In the genomic region with DNA sequence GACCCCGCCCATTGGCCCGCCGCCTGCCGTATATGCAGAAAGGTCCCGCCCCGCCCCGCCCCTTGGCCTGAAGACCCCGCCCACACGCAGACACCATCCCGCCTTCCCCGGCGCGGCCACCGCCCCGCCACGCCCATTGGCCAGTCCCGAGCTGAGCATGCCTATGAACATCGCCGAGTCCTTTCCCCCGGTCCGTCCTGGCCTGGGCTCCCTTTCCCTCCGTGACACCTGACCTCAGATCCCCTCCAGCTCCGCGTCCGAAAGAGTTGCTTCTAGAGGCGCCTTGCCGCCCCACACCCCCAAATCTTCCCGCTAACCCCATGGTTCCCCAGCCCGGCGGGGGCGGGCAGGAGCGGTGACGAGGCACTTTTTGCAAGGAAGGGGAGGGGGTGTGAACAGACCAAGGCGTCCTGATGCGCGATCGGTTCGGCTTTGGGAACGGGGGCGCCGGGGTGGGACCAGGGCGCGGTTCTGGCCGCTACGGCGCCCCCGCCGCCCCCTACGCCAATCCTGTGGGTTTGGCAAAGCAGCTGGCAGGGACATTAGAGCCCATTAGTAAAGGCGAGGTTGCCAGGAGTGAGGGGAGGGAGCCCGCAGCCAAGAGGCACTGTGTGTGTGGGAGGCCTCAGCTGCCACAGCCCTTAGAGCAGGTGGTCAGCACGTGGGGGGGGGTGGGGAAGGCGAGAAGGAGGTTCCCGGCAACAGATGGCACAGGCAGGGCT, we compare ENCODE assay signal across 8 cellular contexts. TPM values are rescaled to one million over a fixed set of nuclear protein-coding genes. Genes with fewer than 3 reads are reported as not detected.
A peak's percentile ranks its signal among the peaks of the same experiment; 100 is the strongest.
DNase-seq lines count a peak whose midpoint lies in the region; ATAC-seq and TF ChIP-seq lines count a peak whose summit lies in the region.

No MANE protein-coding gene starts in this region.

- H3K4me2 ChIP-seq in hepatocyte: peak overlapping the region; percentile 99

- intact Hi-C loops in aorta (cut with DNase I): loop anchor here in 1 of 2 donors (1.0 to 2.0 kb wide), 2 partner anchors 25 to 60 kb away; partner anchors contain the start of genes ACTMAP, COQ8B and SNRPA

- H2AFZ ChIP-seq in hepatocyte: peak overlapping the region; percentile 83

- H3K9me2 ChIP-seq in hepatocyte (replicated peaks; ENCODE audit: insufficient read depth): no peaks in the 10 kb centered on the region

- H3K4me1 ChIP-seq in hepatocyte (ENCODE audit: insufficient read depth): peaks cover 5% of the 10 kb centered on the region
- H3K4me1 ChIP-seq in aorta (ENCODE audit: control insufficient read depth in 1 of 2, insufficient read depth in 2 of 2, low read length in 2 of 2): no peaks in the 10 kb centered on the region

- peak overlapping the region; percentile 94 for H3K27ac ChIP-seq in hepatocyte
- H3K27ac ChIP-seq in aorta (ENCODE audit: low read depth in 1 of 2, low read length in 2 of 2): peak overlapping the region in 1 of 2 donors; percentile 56

- WGBS in hepatocyte (ENCODE audit: low lambda C conversion rate, missing lambda C conversion rate): 10% methylated on average over 16 of the region's 54 CpGs
- 0 to 1% methylated on average over 45 to 54 of the region's 54 CpGs for WGBS in aorta, 2 donors

- H3K9me3 ChIP-seq in hepatocyte (ENCODE audit: low read depth) (no peaks in the 10 kb centered on the region), aorta (ENCODE audit: control insufficient read depth, low read length) (no peaks in the 10 kb centered on the region)

- no peaks in the 10 kb centered on the region for H3K27me3 ChIP-seq in hepatocyte
- H3K27me3 ChIP-seq in aorta (ENCODE audit: control insufficient read depth in 1 of 2, insufficient read depth in 2 of 2, low read length in 1 of 2): no peaks in the 10 kb centered on the region

- H3K4me3 ChIP-seq in astrocyte of the cerebellum (ENCODE audit: low read depth, low read length) (peak overlapping the region; percentile 92), hepatocyte (peak overlapping the region; percentile 76), aorta (ENCODE audit: low read length in 2 of 2) (peak overlapping the region; percentile 3 to 24)

- in situ Hi-C loops in astrocyte of the cerebellum (cut with HindIII; ENCODE audit: low sequenced_read_pairs): no loop called here

- H3K79me2 ChIP-seq in hepatocyte: peaks cover 25% of the 10 kb centered on the region

- DNase-seq in GM03348 (ENCODE audit: low spot score) (peak; percentile 83), NCI-H2029 treated with DMSO at 0.1 percent for 48 hours (lab: John Stamatoyannopoulos, UW) (peak; percentile 63), T1000 (lab: John Stamatoyannopoulos, UW) (peak; percentile 87), astrocyte of the cerebellum (ENCODE audit: low read depth) (peak; percentile 76), hepatocyte (ENCODE audit: low spot score) (peak; percentile 97), retina (peak; percentile 88), aorta (peak; percentile 96 to 99)

- TF ChIP-seq CTCF in astrocyte of the cerebellum (IDR thresholded peaks at IDR 0.05; ENCODE audit: low read depth, low read length, missing control alignments) (no peak), hepatocyte (IDR thresholded peaks at IDR 0.05; ENCODE audit: poor library complexity) (no peak)

- no peaks in the 10 kb centered on the region for H4K20me1 ChIP-seq in hepatocyte (ENCODE audit: insufficient read depth, poor library complexity, severe bottlenecking)

- H3K36me3 ChIP-seq in hepatocyte (replicated peaks; ENCODE audit: insufficient read depth, low read depth) (no peaks in the 10 kb centered on the region), aorta (ENCODE audit: control insufficient read depth in 1 of 2, insufficient read depth in 2 of 2, low read length in 1 of 2) (peaks cover 0 to 1% of the 10 kb centered on the region in 2 donors)

- ATAC-seq in HG02798 (IDR thresholded peaks at IDR 0.05; ENCODE audit: poor library complexity, unreplicated experiment) (peak; percentile 69), aorta (ENCODE audit: low FRiP score) (peak; percentile 92)

RNA-seq across cellular contexts. Expression of gene NUMBL, which starts 0.4 kb away (rescaled TPM):
- total RNA-seq in hepatocyte (15.7 and 26.0 TPM in 2 replicates), aorta (10 to 100 TPM; 51.7 to 95.4 TPM)
- polyA plus RNA-seq in hepatocyte (31.3 and 32.1 TPM in 2 replicates), aorta (10 to 100 TPM in 1 of 2 donors, 1 to 10 TPM in 1; 9.8 to 70.2 TPM)

RNA-seq across cellular contexts. Expression of gene COQ8B, which starts 25.8 kb away (rescaled TPM):
- total RNA-seq in hepatocyte: 46.2 and 49.2 TPM in 2 replicates
- polyA plus RNA-seq in hepatocyte: 40.2 and 40.7 TPM in 2 replicates
- 10 to 100 TPM; 26.2 to 39.3 TPM for total RNA-seq in aorta
- 10 to 100 TPM; 20.5 to 79.8 TPM for polyA plus RNA-seq in aorta

RNA-seq across cellular contexts. Expression of gene ITPKC, which starts 26.1 kb away (rescaled TPM):
- 52.3 and 52.9 TPM in 2 replicates for total RNA-seq in hepatocyte
- polyA plus RNA-seq in hepatocyte: 67.6 and 75.8 TPM in 2 replicates
- total RNA-seq in aorta: 10 to 100 TPM; 23.9 to 25.7 TPM
- 10 to 100 TPM; 11.1 to 13.8 TPM for polyA plus RNA-seq in aorta

RNA-seq across cellular contexts. Expression of gene ACTMAP, which starts 59.4 kb away (rescaled TPM):
- total RNA-seq in hepatocyte: 3.2 and 3.8 TPM in 2 replicates
- 14.8 and 19.1 TPM in 2 replicates for polyA plus RNA-seq in hepatocyte
- total RNA-seq in aorta: 1 to 10 TPM; 4.2 to 6.1 TPM
- 1 to 10 TPM in 1 of 2 donors, under 1 TPM in 1; 0.88 to 3.2 TPM for polyA plus RNA-seq in aorta

Comparison
In these comparisons a context has a peak if more than half of its experiments do, and no peak if none do; other contexts are left out.
1. H3K4me3 ChIP-seq: peak in every context shown above with its lines; median percentile 92 in astrocyte of the cerebellum; 76 in hepatocyte; 14 in aorta.